ENCODE assay signal across 1 cellular context in the genomic region with DNA sequence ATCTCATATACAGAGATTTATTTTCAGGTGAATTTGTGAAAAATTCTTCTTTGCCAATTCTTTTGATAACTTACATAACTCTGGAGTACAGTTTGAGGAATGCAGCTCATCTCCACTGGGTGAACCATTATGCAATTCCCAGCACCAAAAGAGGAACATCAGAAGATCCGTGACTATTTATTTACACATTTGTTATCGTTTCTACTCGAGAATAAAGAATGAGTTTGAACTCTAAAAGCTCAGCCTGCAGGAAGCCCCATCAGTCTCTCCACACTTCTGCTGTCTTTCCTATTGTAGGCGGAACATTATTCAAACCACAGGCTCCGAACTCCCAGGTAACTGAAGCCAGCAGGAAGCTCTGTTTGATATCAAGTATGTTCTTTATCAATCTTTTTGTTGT.
TF ChIP-seq lines count a peak whose summit lies in the region.

No MANE protein-coding gene starts in this region.

TF ChIP-seq in HepG2, 621 proteins besides CTCF, POLR2A, EP300 and RAD21 (continued from another document and continues in another):
- no peak for TF ChIP-seq USF2 (IDR thresholded peaks at IDR 0.05; ENCODE audit: low read depth, low read length)
- no peak for TF ChIP-seq USF2 (CRISPR knock-in tag; IDR thresholded peaks at IDR 0.05; ENCODE audit: borderline replicate concordance)
- TF ChIP-seq NFATC3 (CRISPR knock-in tag; IDR thresholded peaks at IDR 0.05), result no peak
- peak; percentile 31; the same call in 1 of the 2 replicates for TF ChIP-seq MEIS2 (CRISPR knock-in tag; IDR thresholded peaks at IDR 0.05)
- no peak for TF ChIP-seq NR2C2 (CRISPR knock-in tag; IDR thresholded peaks at IDR 0.05; ENCODE audit: borderline replicate concordance)
- TF ChIP-seq, protein P1, sequence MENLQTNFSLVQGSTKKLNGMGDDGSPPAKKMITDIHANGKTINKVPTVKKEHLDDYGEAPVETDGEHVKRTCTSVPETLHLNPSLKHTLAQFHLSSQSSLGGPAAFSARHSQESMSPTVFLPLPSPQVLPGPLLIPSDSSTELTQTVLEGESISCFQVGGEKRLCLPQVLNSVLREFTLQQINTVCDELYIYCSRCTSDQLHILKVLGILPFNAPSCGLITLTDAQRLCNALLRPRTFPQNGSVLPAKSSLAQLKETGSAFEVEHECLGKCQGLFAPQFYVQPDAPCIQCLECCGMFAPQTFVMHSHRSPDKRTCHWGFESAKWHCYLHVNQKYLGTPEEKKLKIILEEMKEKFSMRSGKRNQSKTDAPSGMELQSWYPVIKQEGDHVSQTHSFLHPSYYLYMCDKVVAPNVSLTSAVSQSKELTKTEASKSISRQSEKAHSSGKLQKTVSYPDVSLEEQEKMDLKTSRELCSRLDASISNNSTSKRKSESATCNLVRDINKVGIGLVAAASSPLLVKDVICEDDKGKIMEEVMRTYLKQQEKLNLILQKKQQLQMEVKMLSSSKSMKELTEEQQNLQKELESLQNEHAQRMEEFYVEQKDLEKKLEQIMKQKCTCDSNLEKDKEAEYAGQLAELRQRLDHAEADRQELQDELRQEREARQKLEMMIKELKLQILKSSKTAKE (CRISPR knock-in tag; IDR thresholded peaks at IDR 0.05; ENCODE audit: borderline replicate concordance), result 0 out of 2 replicates have a peak, but pooled peaks have one; percentile 34
- TF ChIP-seq TFE3 (CRISPR knock-in tag; IDR thresholded peaks at IDR 0.05), result peak; percentile 84
- TF ChIP-seq ZC3H4 (CRISPR knock-in tag; IDR thresholded peaks at IDR 0.05; ENCODE audit: borderline replicate concordance), result no peak
- TF ChIP-seq, protein P2, sequence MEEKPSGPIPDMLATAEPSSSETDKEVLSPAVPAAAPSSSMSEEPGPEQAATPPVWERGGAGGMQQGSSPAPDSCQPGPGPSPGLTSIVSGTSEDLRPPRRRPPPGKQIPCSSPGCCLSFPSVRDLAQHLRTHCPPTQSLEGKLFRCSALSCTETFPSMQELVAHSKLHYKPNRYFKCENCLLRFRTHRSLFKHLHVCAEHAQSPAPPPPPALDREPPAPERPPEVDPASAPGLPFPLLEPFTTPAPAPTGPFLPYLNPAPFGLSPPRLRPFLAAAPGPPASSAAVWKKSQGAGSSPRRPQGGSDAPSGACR (CRISPR knock-in tag; IDR thresholded peaks at IDR 0.05), result 0 out of 2 replicates have a peak, but pooled peaks have one; percentile 71
- TF ChIP-seq FOXA1 (IDR thresholded peaks at IDR 0.05), result no peak
- peak; percentile 46; the same call in 1 of the 2 replicates for TF ChIP-seq FOXA1 (CRISPR knock-in tag; IDR thresholded peaks at IDR 0.05)
- no peak for TF ChIP-seq RNF219 (CRISPR knock-in tag; IDR thresholded peaks at IDR 0.05)
- no peak; the same call in 1 of the 2 replicates for TF ChIP-seq ZNF792 (CRISPR knock-in tag; IDR thresholded peaks at IDR 0.05)
- TF ChIP-seq FOXJ3 (CRISPR knock-in tag; IDR thresholded peaks at IDR 0.05; ENCODE audit: borderline replicate concordance), result peak; percentile 80; the same call in 1 of the 2 replicates
- TF ChIP-seq, protein P3, sequence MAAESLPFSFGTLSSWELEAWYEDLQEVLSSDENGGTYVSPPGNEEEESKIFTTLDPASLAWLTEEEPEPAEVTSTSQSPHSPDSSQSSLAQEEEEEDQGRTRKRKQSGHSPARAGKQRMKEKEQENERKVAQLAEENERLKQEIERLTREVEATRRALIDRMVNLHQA (CRISPR knock-in tag; IDR thresholded peaks at IDR 0.05), result no peak
- TF ChIP-seq, protein P4, sequence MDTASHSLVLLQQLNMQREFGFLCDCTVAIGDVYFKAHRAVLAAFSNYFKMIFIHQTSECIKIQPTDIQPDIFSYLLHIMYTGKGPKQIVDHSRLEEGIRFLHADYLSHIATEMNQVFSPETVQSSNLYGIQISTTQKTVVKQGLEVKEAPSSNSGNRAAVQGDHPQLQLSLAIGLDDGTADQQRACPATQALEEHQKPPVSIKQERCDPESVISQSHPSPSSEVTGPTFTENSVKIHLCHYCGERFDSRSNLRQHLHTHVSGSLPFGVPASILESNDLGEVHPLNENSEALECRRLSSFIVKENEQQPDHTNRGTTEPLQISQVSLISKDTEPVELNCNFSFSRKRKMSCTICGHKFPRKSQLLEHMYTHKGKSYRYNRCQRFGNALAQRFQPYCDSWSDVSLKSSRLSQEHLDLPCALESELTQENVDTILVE (CRISPR knock-in tag; IDR thresholded peaks at IDR 0.05), result peak; percentile 32; the same call in 1 of the 2 replicates
- TF ChIP-seq ZNF850 (CRISPR knock-in tag; conservative IDR thresholded peaks at IDR 0.05), result no peak
- TF ChIP-seq IKZF4 (CRISPR knock-in tag; IDR thresholded peaks at IDR 0.05; ENCODE audit: borderline replicate concordance, low read depth, not compliant biosample characterization), result no peak
- TF ChIP-seq ZNF343 (CRISPR knock-in tag; IDR thresholded peaks at IDR 0.05), result no peak
- TF ChIP-seq NR2F1 (CRISPR knock-in tag; IDR thresholded peaks at IDR 0.05), result no peak
- TF ChIP-seq, protein P5, sequence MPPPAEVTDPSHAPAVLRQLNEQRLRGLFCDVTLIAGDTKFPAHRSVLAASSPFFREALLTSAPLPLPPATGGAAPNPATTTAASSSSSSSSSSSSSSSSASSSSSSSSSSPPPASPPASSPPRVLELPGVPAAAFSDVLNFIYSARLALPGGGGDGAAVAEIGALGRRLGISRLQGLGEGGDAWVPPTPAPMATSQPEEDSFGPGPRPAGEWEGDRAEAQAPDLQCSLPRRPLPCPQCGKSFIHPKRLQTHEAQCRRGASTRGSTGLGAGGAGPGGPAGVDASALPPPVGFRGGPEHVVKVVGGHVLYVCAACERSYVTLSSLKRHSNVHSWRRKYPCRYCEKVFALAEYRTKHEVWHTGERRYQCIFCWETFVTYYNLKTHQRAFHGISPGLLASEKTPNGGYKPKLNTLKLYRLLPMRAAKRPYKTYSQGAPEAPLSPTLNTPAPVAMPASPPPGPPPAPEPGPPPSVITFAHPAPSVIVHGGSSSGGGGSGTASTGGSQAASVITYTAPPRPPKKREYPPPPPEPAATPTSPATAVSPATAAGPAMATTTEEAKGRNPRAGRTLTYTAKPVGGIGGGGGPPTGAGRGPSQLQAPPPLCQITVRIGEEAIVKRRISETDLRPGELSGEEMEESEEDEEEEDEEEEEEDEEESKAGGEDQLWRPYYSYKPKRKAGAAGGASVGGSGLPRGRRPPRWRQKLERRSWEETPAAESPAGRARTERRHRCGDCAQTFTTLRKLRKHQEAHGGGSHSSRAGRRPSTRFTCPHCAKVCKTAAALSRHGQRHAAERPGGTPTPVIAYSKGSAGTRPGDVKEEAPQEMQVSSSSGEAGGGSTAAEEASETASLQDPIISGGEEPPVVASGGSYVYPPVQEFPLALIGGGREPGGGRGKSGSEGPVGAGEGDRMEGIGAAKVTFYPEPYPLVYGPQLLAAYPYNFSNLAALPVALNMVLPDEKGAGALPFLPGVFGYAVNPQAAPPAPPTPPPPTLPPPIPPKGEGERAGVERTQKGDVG (CRISPR knock-in tag; IDR thresholded peaks at IDR 0.05; ENCODE audit: borderline replicate concordance), result no peak
- TF ChIP-seq ZNF281 (CRISPR knock-in tag; IDR thresholded peaks at IDR 0.05; ENCODE audit: borderline replicate concordance), result peak; percentile 55; the same call in 1 of the 2 replicates
- TF ChIP-seq SIX4 (CRISPR knock-in tag; IDR thresholded peaks at IDR 0.05), result peak; percentile 52
- TF ChIP-seq AGO1 (IDR thresholded peaks at IDR 0.05; ENCODE audit: low read depth, low read length, poor library complexity, severe bottlenecking), result no peak
- TF ChIP-seq, protein P6, sequence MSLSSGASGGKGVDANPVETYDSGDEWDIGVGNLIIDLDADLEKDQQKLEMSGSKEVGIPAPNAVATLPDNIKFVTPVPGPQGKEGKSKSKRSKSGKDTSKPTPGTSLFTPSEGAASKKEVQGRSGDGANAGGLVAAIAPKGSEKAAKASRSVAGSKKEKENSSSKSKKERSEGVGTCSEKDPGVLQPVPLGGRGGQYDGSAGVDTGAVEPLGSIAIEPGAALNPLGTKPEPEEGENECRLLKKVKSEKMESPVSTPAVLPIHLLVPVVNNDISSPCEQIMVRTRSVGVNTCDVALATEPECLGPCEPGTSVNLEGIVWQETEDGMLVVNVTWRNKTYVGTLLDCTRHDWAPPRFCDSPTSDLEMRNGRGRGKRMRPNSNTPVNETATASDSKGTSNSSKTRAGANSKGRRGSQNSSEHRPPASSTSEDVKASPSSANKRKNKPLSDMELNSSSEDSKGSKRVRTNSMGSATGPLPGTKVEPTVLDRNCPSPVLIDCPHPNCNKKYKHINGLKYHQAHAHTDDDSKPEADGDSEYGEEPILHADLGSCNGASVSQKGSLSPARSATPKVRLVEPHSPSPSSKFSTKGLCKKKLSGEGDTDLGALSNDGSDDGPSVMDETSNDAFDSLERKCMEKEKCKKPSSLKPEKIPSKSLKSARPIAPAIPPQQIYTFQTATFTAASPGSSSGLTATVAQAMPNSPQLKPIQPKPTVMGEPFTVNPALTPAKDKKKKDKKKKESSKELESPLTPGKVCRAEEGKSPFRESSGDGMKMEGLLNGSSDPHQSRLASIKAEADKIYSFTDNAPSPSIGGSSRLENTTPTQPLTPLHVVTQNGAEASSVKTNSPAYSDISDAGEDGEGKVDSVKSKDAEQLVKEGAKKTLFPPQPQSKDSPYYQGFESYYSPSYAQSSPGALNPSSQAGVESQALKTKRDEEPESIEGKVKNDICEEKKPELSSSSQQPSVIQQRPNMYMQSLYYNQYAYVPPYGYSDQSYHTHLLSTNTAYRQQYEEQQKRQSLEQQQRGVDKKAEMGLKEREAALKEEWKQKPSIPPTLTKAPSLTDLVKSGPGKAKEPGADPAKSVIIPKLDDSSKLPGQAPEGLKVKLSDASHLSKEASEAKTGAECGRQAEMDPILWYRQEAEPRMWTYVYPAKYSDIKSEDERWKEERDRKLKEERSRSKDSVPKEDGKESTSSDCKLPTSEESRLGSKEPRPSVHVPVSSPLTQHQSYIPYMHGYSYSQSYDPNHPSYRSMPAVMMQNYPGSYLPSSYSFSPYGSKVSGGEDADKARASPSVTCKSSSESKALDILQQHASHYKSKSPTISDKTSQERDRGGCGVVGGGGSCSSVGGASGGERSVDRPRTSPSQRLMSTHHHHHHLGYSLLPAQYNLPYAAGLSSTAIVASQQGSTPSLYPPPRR (CRISPR knock-in tag; IDR thresholded peaks at IDR 0.05; ENCODE audit: borderline replicate concordance), result peak; percentile 54; the same call in 1 of the 2 replicates
- TF ChIP-seq FOXK2 (IDR thresholded peaks at IDR 0.05), result no peak
- TF ChIP-seq FLYWCH1 (CRISPR knock-in tag; IDR thresholded peaks at IDR 0.05), result no peak
- TF ChIP-seq KLF13 (CRISPR knock-in tag; IDR thresholded peaks at IDR 0.05), result no peak
- TF ChIP-seq SYNCRIP (IDR thresholded peaks at IDR 0.05; ENCODE audit: insufficient read depth, low read depth, low read length), result no peak
- no peak for TF ChIP-seq DR1 (CRISPR knock-in tag; IDR thresholded peaks at IDR 0.05)
- peak; percentile 87 for TF ChIP-seq ZNF614 (CRISPR knock-in tag; IDR thresholded peaks at IDR 0.05; ENCODE audit: borderline replicate concordance)
- TF ChIP-seq ZFAT (CRISPR knock-in tag; conservative IDR thresholded peaks at IDR 0.05), result no peak
- peak; percentile 79 for TF ChIP-seq FOXA3 (CRISPR knock-in tag; IDR thresholded peaks at IDR 0.05)
- TF ChIP-seq MIER2 (CRISPR knock-in tag; IDR thresholded peaks at IDR 0.05), result no peak
